20 cellular contexts compared by ENCODE assay signal in genomic region chr3:126618021-126618420, GRCh38. TPM values are rescaled to one million over a fixed set of nuclear protein-coding genes. Genes with fewer than 3 reads are reported as not detected.
"Had no signal": no experiment of that assay in that cellular context is flagged by ENCODE, and none has a peak within 500 bp of the region (broad histone marks: within the 10 kb centered on the region; RNA-seq: fewer than 3 reads in every experiment).

No MANE protein-coding gene starts in this region.

- H3K4me3 ChIP-seq: sigmoid colon, stomach, testis, upper lobe of right lung had no signal

- H3K4me3 Mint-ChIP-seq: naive thymus-derived CD8-positive, alpha-beta T cell had no signal

- H3K9me3 Mint-ChIP-seq: activated naive CD4-positive, alpha-beta T cell treated with anti-CD3 and anti-CD28 coated beads, Interleukin-2, amount 50 U/mL, for 72 hours; naive thymus-derived CD8-positive, alpha-beta T cell had no signal

- H3K4me1 ChIP-seq: parathyroid adenoma, sigmoid colon, stomach, testis, upper lobe of right lung had no signal

- DNase-seq: activated CD4-positive, CD25-positive, alpha-beta regulatory T cell treated with anti-CD3 and anti-CD28 coated beads, Interleukin-2, amount 50 U/mL, for 72 hours; activated T-cell treated with anti-CD3 and anti-CD28 coated beads for 4 hours; amniotic stem cell; erythroblast; glutamatergic neuron; hypothalamus; kidney glomerular epithelial cell; left ventricle myocardium superior; mesenchymal stem cell; naive thymus-derived CD8-positive, alpha-beta T cell; sigmoid colon; stimulated activated CD4-positive, alpha-beta T cell treated with anti-CD3 and anti-CD28 coated beads, Interleukin-1b, Interleukin-23, amount 100 ng/mL, for 48 hours; stomach; T-helper 1 cell; testis; upper lobe of right lung had no signal

- H3K27me3 ChIP-seq: sigmoid colon, stomach, testis, upper lobe of right lung had no signal

- H3K27ac Mint-ChIP-seq: activated naive CD4-positive, alpha-beta T cell treated with anti-CD3 and anti-CD28 coated beads, Interleukin-2, amount 50 U/mL, for 72 hours had no signal

- ATAC-seq: activated naive CD4-positive, alpha-beta T cell treated with anti-CD3 and anti-CD28 coated beads, Interleukin-2, amount 50 U/mL, for 72 hours; left ventricle myocardium superior; naive thymus-derived CD8-positive, alpha-beta T cell; upper lobe of right lung had no signal

- H3K27me3 Mint-ChIP-seq: naive thymus-derived CD8-positive, alpha-beta T cell had no signal

- H3K9me3 ChIP-seq: sigmoid colon, stomach, testis, upper lobe of right lung had no signal

RNA-seq across cellular contexts. Expression of gene C3orf22, which starts 59.3 kb away (rescaled TPM):
- total RNA-seq: activated naive CD4-positive, alpha-beta T cell treated with anti-CD3 and anti-CD28 coated beads, Interleukin-2, amount 50 U/mL, for 72 hours; dermis microvascular lymphatic vessel endothelial cell; left ventricle myocardium superior; mucosa of gallbladder; naive thymus-derived CD8-positive, alpha-beta T cell; stomach; upper lobe of right lung had no signal
- polyA plus RNA-seq: naive thymus-derived CD8-positive, alpha-beta T cell; sigmoid colon; stomach had no signal
